Comparison of ENCODE assay signal across 1 cellular context in the genomic region with DNA sequence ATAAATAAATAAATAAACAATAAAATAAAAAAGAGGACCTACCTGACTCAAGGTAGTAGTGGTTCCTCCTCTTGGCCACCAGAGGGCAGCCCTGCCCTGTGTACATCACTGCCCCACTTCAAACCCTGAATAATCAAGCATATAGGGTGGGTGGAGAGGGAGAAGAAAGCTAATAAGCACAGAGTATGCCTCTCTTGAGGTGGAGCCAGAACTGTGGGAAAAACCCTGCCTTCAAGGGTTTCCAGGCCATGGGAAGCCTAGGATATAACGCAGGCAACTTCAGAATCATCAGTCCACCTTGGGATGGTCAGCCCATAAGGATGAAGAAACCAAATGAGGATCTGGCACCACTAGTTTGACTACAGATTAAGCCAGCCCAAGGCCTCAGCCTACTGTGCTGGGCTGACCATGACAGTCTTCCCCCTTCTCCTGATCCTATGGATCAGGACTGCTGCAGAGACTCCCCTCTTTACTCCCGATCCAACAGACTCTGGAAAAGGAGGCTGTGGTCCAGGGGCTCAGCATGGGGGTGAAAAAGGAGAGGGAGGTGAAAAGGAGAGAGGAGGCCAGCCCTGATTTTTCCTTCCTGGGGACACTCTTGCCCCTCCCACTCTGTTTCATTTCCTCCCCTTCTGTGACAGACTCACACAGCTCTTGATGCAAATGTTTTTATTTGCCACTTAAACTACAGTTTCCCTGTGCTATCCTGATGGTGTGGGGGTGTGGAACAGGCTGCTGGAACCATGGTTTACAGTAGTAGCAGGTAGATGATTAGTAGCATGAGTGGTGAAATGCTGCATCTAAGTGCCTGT.
TF ChIP-seq lines count a peak whose summit lies in the region.

No MANE protein-coding gene starts in this region.

TF ChIP-seq in K562, 482 proteins besides CTCF, POLR2A, EP300 and RAD21 (continues in another document):
- TF ChIP-seq, protein P1, sequence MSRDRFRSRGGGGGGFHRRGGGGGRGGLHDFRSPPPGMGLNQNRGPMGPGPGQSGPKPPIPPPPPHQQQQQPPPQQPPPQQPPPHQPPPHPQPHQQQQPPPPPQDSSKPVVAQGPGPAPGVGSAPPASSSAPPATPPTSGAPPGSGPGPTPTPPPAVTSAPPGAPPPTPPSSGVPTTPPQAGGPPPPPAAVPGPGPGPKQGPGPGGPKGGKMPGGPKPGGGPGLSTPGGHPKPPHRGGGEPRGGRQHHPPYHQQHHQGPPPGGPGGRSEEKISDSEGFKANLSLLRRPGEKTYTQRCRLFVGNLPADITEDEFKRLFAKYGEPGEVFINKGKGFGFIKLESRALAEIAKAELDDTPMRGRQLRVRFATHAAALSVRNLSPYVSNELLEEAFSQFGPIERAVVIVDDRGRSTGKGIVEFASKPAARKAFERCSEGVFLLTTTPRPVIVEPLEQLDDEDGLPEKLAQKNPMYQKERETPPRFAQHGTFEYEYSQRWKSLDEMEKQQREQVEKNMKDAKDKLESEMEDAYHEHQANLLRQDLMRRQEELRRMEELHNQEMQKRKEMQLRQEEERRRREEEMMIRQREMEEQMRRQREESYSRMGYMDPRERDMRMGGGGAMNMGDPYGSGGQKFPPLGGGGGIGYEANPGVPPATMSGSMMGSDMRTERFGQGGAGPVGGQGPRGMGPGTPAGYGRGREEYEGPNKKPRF (IDR thresholded peaks at IDR 0.05; ENCODE audit: low read depth, low read length), result no peak
- TF ChIP-seq ZNF140 (CRISPR knock-in tag; IDR thresholded peaks at IDR 0.05), result no peak
- peak; percentile 35 for TF ChIP-seq POLR2B (IDR thresholded peaks at IDR 0.05; ENCODE audit: low read depth, partially characterized antibody)
- TF ChIP-seq, protein P2, sequence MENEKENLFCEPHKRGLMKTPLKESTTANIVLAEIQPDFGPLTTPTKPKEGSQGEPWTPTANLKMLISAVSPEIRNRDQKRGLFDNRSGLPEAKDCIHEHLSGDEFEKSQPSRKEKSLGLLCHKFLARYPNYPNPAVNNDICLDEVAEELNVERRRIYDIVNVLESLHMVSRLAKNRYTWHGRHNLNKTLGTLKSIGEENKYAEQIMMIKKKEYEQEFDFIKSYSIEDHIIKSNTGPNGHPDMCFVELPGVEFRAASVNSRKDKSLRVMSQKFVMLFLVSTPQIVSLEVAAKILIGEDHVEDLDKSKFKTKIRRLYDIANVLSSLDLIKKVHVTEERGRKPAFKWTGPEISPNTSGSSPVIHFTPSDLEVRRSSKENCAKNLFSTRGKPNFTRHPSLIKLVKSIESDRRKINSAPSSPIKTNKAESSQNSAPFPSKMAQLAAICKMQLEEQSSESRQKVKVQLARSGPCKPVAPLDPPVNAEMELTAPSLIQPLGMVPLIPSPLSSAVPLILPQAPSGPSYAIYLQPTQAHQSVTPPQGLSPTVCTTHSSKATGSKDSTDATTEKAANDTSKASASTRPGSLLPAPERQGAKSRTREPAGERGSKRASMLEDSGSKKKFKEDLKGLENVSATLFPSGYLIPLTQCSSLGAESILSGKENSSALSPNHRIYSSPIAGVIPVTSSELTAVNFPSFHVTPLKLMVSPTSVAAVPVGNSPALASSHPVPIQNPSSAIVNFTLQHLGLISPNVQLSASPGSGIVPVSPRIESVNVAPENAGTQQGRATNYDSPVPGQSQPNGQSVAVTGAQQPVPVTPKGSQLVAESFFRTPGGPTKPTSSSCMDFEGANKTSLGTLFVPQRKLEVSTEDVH (IDR thresholded peaks at IDR 0.05; ENCODE audit: low read depth, partially characterized antibody), result peak; percentile 22
- TF ChIP-seq, protein P3, sequence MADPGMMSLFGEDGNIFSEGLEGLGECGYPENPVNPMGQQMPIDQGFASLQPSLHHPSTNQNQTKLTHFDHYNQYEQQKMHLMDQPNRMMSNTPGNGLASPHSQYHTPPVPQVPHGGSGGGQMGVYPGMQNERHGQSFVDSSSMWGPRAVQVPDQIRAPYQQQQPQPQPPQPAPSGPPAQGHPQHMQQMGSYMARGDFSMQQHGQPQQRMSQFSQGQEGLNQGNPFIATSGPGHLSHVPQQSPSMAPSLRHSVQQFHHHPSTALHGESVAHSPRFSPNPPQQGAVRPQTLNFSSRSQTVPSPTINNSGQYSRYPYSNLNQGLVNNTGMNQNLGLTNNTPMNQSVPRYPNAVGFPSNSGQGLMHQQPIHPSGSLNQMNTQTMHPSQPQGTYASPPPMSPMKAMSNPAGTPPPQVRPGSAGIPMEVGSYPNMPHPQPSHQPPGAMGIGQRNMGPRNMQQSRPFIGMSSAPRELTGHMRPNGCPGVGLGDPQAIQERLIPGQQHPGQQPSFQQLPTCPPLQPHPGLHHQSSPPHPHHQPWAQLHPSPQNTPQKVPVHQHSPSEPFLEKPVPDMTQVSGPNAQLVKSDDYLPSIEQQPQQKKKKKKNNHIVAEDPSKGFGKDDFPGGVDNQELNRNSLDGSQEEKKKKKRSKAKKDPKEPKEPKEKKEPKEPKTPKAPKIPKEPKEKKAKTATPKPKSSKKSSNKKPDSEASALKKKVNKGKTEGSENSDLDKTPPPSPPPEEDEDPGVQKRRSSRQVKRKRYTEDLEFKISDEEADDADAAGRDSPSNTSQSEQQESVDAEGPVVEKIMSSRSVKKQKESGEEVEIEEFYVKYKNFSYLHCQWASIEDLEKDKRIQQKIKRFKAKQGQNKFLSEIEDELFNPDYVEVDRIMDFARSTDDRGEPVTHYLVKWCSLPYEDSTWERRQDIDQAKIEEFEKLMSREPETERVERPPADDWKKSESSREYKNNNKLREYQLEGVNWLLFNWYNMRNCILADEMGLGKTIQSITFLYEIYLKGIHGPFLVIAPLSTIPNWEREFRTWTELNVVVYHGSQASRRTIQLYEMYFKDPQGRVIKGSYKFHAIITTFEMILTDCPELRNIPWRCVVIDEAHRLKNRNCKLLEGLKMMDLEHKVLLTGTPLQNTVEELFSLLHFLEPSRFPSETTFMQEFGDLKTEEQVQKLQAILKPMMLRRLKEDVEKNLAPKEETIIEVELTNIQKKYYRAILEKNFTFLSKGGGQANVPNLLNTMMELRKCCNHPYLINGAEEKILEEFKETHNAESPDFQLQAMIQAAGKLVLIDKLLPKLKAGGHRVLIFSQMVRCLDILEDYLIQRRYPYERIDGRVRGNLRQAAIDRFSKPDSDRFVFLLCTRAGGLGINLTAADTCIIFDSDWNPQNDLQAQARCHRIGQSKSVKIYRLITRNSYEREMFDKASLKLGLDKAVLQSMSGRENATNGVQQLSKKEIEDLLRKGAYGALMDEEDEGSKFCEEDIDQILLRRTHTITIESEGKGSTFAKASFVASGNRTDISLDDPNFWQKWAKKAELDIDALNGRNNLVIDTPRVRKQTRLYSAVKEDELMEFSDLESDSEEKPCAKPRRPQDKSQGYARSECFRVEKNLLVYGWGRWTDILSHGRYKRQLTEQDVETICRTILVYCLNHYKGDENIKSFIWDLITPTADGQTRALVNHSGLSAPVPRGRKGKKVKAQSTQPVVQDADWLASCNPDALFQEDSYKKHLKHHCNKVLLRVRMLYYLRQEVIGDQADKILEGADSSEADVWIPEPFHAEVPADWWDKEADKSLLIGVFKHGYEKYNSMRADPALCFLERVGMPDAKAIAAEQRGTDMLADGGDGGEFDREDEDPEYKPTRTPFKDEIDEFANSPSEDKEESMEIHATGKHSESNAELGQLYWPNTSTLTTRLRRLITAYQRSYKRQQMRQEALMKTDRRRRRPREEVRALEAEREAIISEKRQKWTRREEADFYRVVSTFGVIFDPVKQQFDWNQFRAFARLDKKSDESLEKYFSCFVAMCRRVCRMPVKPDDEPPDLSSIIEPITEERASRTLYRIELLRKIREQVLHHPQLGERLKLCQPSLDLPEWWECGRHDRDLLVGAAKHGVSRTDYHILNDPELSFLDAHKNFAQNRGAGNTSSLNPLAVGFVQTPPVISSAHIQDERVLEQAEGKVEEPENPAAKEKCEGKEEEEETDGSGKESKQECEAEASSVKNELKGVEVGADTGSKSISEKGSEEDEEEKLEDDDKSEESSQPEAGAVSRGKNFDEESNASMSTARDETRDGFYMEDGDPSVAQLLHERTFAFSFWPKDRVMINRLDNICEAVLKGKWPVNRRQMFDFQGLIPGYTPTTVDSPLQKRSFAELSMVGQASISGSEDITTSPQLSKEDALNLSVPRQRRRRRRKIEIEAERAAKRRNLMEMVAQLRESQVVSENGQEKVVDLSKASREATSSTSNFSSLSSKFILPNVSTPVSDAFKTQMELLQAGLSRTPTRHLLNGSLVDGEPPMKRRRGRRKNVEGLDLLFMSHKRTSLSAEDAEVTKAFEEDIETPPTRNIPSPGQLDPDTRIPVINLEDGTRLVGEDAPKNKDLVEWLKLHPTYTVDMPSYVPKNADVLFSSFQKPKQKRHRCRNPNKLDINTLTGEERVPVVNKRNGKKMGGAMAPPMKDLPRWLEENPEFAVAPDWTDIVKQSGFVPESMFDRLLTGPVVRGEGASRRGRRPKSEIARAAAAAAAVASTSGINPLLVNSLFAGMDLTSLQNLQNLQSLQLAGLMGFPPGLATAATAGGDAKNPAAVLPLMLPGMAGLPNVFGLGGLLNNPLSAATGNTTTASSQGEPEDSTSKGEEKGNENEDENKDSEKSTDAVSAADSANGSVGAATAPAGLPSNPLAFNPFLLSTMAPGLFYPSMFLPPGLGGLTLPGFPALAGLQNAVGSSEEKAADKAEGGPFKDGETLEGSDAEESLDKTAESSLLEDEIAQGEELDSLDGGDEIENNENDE (IDR thresholded peaks at IDR 0.05; ENCODE audit: low read depth, low read length), result no peak
- TF ChIP-seq ZSCAN29 (IDR thresholded peaks at IDR 0.05), result no peak
- no peak for TF ChIP-seq ARNT (IDR thresholded peaks at IDR 0.05)
- TF ChIP-seq NR2F6 (CRISPR knock-in tag; IDR thresholded peaks at IDR 0.05), result no peak
- no peak for TF ChIP-seq MYBL2 (IDR thresholded peaks at IDR 0.05; ENCODE audit: low read depth)
- TF ChIP-seq MYBL2 (CRISPR knock-in tag; IDR thresholded peaks at IDR 0.05; ENCODE audit: borderline replicate concordance), result no peak
- no peak for TF ChIP-seq ZNF232 (CRISPR knock-in tag; IDR thresholded peaks at IDR 0.05)
- TF ChIP-seq ZNF175 (CRISPR knock-in tag; IDR thresholded peaks at IDR 0.05; ENCODE audit: low read depth), result no peak
- TF ChIP-seq ZNF224 (CRISPR knock-in tag; IDR thresholded peaks at IDR 0.05), result no peak
- TF ChIP-seq HNRNPK (IDR thresholded peaks at IDR 0.05; ENCODE audit: low read depth, low read length, poor library complexity, severe bottlenecking), result no peak
- TF ChIP-seq SUPT5H (IDR thresholded peaks at IDR 0.05), result peak; percentile 52; the same call in 1 of the 2 replicates
- TF ChIP-seq, protein P4, sequence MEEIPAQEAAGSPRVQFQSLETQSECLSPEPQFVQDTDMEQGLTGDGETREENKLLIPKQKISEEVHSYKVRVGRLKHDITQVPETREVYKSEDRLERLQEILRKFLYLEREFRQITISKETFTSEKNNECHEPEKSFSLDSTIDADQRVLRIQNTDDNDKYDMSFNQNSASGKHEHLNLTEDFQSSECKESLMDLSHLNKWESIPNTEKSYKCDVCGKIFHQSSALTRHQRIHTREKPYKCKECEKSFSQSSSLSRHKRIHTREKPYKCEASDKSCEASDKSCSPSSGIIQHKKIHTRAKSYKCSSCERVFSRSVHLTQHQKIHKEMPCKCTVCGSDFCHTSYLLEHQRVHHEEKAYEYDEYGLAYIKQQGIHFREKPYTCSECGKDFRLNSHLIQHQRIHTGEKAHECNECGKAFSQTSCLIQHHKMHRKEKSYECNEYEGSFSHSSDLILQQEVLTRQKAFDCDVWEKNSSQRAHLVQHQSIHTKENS (CRISPR knock-in tag; IDR thresholded peaks at IDR 0.05), result no peak
- peak; percentile 50; the same call in 1 of the 2 replicates for TF ChIP-seq CC2D1A (IDR thresholded peaks at IDR 0.05)
- TF ChIP-seq, protein P5, sequence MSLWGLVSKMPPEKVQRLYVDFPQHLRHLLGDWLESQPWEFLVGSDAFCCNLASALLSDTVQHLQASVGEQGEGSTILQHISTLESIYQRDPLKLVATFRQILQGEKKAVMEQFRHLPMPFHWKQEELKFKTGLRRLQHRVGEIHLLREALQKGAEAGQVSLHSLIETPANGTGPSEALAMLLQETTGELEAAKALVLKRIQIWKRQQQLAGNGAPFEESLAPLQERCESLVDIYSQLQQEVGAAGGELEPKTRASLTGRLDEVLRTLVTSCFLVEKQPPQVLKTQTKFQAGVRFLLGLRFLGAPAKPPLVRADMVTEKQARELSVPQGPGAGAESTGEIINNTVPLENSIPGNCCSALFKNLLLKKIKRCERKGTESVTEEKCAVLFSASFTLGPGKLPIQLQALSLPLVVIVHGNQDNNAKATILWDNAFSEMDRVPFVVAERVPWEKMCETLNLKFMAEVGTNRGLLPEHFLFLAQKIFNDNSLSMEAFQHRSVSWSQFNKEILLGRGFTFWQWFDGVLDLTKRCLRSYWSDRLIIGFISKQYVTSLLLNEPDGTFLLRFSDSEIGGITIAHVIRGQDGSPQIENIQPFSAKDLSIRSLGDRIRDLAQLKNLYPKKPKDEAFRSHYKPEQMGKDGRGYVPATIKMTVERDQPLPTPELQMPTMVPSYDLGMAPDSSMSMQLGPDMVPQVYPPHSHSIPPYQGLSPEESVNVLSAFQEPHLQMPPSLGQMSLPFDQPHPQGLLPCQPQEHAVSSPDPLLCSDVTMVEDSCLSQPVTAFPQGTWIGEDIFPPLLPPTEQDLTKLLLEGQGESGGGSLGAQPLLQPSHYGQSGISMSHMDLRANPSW (CRISPR knock-in tag; IDR thresholded peaks at IDR 0.05), result no peak
- TF ChIP-seq POLR2AphosphoS2 (IDR thresholded peaks at IDR 0.05; ENCODE audit: low read length), result 0 out of 2 replicates have a peak, but pooled peaks have one; percentile 80
- TF ChIP-seq NR4A1 (CRISPR knock-in tag; IDR thresholded peaks at IDR 0.05), result no peak
- TF ChIP-seq NR4A1 (tag; IDR thresholded peaks at IDR 0.05), result no peak
- peak; percentile 63 for TF ChIP-seq SMC3 (conservative IDR thresholded peaks at IDR 0.05; ENCODE audit: insufficient read depth, low read depth, low read length)
- TF ChIP-seq, protein P6, sequence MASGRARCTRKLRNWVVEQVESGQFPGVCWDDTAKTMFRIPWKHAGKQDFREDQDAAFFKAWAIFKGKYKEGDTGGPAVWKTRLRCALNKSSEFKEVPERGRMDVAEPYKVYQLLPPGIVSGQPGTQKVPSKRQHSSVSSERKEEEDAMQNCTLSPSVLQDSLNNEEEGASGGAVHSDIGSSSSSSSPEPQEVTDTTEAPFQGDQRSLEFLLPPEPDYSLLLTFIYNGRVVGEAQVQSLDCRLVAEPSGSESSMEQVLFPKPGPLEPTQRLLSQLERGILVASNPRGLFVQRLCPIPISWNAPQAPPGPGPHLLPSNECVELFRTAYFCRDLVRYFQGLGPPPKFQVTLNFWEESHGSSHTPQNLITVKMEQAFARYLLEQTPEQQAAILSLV (tag; IDR thresholded peaks at IDR 0.05), result no peak
- TF ChIP-seq, protein P7, sequence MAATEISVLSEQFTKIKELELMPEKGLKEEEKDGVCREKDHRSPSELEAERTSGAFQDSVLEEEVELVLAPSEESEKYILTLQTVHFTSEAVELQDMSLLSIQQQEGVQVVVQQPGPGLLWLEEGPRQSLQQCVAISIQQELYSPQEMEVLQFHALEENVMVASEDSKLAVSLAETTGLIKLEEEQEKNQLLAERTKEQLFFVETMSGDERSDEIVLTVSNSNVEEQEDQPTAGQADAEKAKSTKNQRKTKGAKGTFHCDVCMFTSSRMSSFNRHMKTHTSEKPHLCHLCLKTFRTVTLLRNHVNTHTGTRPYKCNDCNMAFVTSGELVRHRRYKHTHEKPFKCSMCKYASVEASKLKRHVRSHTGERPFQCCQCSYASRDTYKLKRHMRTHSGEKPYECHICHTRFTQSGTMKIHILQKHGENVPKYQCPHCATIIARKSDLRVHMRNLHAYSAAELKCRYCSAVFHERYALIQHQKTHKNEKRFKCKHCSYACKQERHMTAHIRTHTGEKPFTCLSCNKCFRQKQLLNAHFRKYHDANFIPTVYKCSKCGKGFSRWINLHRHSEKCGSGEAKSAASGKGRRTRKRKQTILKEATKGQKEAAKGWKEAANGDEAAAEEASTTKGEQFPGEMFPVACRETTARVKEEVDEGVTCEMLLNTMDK (IDR thresholded peaks at IDR 0.05; ENCODE audit: borderline replicate concordance, insufficient read depth, low read depth, low read length, poor library complexity, severe bottlenecking), result peak; percentile 55
- no peak for TF ChIP-seq NCOA1 (IDR thresholded peaks at IDR 0.05; ENCODE audit: low read depth)
- no peak for TF ChIP-seq LARP7 (IDR thresholded peaks at IDR 0.05)
